22 cellular contexts compared by ENCODE assay signal in the genomic region with DNA sequence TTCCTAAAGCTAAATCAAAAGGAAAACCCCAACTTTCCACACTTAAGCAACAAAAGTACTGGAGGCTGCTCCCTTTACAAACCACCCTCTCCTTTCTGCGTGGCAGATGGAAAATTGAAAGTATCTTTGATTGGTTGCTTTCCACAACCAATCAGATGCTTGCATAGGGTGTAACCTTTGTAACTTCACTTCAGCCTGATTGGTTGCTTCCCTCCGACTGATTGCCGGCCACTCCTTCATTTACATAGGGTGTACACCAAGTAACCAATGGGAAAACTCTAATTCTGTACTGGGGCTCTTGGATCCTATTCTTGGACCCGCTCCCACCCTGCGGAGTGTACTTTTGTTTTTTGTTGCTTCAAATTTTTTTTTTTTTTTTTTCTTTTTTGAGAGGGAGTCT.
"Had no signal": no experiment of that assay in that cellular context is flagged by ENCODE, and none has a peak within 500 bp of the region (broad histone marks: within the 10 kb centered on the region; RNA-seq: fewer than 3 reads in every experiment).

No MANE protein-coding gene starts in this region.

- H3K4me1 Mint-ChIP-seq: activated CD4-positive, alpha-beta memory T cell treated with anti-CD3 and anti-CD28 coated beads, Interleukin-2, amount 10 ng/mL, durations not matched to agents 7 days and 5 days; activated naive CD4-positive, alpha-beta T cell treated with anti-CD3 and anti-CD28 coated beads, Interleukin-2, amount 10 ng/mL, durations not matched to agents 7 days and 5 days; activated naive CD8-positive, alpha-beta T cell treated with anti-CD3 and anti-CD28 coated beads for 36 hours; T-helper 17 cell had no signal

- FAIRE-seq: TTC549 had no signal

- ATAC-seq: activated T-cell treated with anti-CD3 and anti-CD28 coated beads, Interleukin-2, amount 50 U/mL, for 72 hours; T-helper 17 cell had no signal

- H3K27me3 ChIP-seq: colonic mucosa had no signal

- DNase-seq: activated CD4-positive, alpha-beta memory T cell treated with anti-CD3 and anti-CD28 coated beads, Interleukin-2, amount 10 ng/mL, durations not matched to agents 7 days and 5 days; activated CD4-positive, alpha-beta T cell treated with anti-CD3 and anti-CD28 coated beads, Interleukin-2, amount 50 U/mL, for 1 hour; activated CD4-positive, CD25-positive, alpha-beta regulatory T cell; activated CD8-positive, alpha-beta memory T cell treated with anti-CD3 and anti-CD28 coated beads, Interleukin-2, amount 50 U/mL, for 4 hours; activated gamma-delta T cell treated with Interleukin-2 at 50 U/mL for 16 hours; activated naive CD4-positive, alpha-beta T cell treated with anti-CD3 and anti-CD28 coated beads, Interleukin-2, amount 10 ng/mL, durations not matched to agents 7 days and 5 days; activated naive CD8-positive, alpha-beta T cell treated with anti-CD3 and anti-CD28 coated beads for 36 hours; activated T-cell treated with anti-CD3 and anti-CD28 coated beads, Interleukin-2, amount 50 U/mL, for 72 hours; anterior cingulate cortex; cerebellar nuclear complex; colonic mucosa; NCI-H1048; NCI-H1417; NCI-H1930; NCI-H345; NCI-H510A treated with DMSO at 0.1 percent for 48 hours; NCI-H69; SIG-M5; T-helper 17 cell; T-helper 9 cell had no signal

- H3K27me3 Mint-ChIP-seq: activated CD4-positive, alpha-beta memory T cell treated with anti-CD3 and anti-CD28 coated beads, Interleukin-2, amount 10 ng/mL, durations not matched to agents 7 days and 5 days had no signal

- H3K27ac Mint-ChIP-seq: activated CD4-positive, alpha-beta memory T cell treated with anti-CD3 and anti-CD28 coated beads, Interleukin-2, amount 10 ng/mL, durations not matched to agents 7 days and 5 days; activated naive CD4-positive, alpha-beta T cell treated with anti-CD3 and anti-CD28 coated beads, Interleukin-2, amount 10 ng/mL, durations not matched to agents 7 days and 5 days; activated naive CD8-positive, alpha-beta T cell treated with anti-CD3 and anti-CD28 coated beads for 36 hours; activated T-cell treated with anti-CD3 and anti-CD28 coated beads, Interleukin-2, amount 50 U/mL, for 72 hours; activated T-helper 2 cell treated with anti-CD3 and anti-CD28 coated beads, Interferon-gamma antibody, Interleukin-2, Interleukin-4, amounts not matched to agents 10 μg/mL and 5 μg/mL and 100 μg/mL, durations not matched to agents 14 hours and 24 hours and 36 hours; T-helper 17 cell had no signal

- H3K4me3 ChIP-seq: colonic mucosa had no signal

- H3K9me3 Mint-ChIP-seq: activated naive CD4-positive, alpha-beta T cell treated with anti-CD3 and anti-CD28 coated beads, Interleukin-2, amount 10 ng/mL, durations not matched to agents 7 days and 5 days; activated naive CD8-positive, alpha-beta T cell treated with anti-CD3 and anti-CD28 coated beads for 36 hours; activated T-helper 2 cell treated with anti-CD3 and anti-CD28 coated beads, Interferon-gamma antibody, Interleukin-2, Interleukin-4, amounts not matched to agents 10 μg/mL and 5 μg/mL and 100 μg/mL, durations not matched to agents 14 hours and 24 hours and 36 hours had no signal

- H3K36me3 Mint-ChIP-seq: activated naive CD4-positive, alpha-beta T cell treated with anti-CD3 and anti-CD28 coated beads, Interleukin-2, amount 10 ng/mL, durations not matched to agents 7 days and 5 days; activated naive CD8-positive, alpha-beta T cell treated with anti-CD3 and anti-CD28 coated beads for 36 hours had no signal

- H3K27ac ChIP-seq: colonic mucosa had no signal

- H3K9me3 ChIP-seq: colonic mucosa had no signal

- H3K36me3 ChIP-seq: colonic mucosa had no signal

- H3K4me3 Mint-ChIP-seq: activated CD4-positive, alpha-beta memory T cell treated with anti-CD3 and anti-CD28 coated beads, Interleukin-2, amount 10 ng/mL, durations not matched to agents 7 days and 5 days; activated naive CD4-positive, alpha-beta T cell treated with anti-CD3 and anti-CD28 coated beads, Interleukin-2, amount 10 ng/mL, durations not matched to agents 7 days and 5 days; activated naive CD8-positive, alpha-beta T cell treated with anti-CD3 and anti-CD28 coated beads for 36 hours; activated T-cell treated with anti-CD3 and anti-CD28 coated beads, Interleukin-2, amount 50 U/mL, for 72 hours; T-helper 17 cell had no signal

- H3K4me1 ChIP-seq: colonic mucosa had no signal
